8 cellular contexts compared by ENCODE assay signal in genomic region chr2:85355073-85355410, GRCh38. TPM values are rescaled to one million over a fixed set of nuclear protein-coding genes. Genes with fewer than 3 reads are reported as not detected.
DNase-seq lines count a peak whose midpoint lies in the region; ATAC-seq, FAIRE-seq and TF ChIP-seq lines count a peak whose summit lies in the region.

No MANE protein-coding gene starts in this region.

- H3K27me3 ChIP-seq in adrenal gland (no peaks in the 10 kb centered on the region), liver (ENCODE audit: control insufficient read depth in 4 of 4, insufficient read depth in 4 of 4, low read length in 3 of 4) (no peaks in the 10 kb centered on the region), upper lobe of right lung (no peaks in the 10 kb centered on the region)

- H3K27ac ChIP-seq in adrenal gland = peak overlapping the region; percentile 65 to 93 (median 77)
- H3K27ac ChIP-seq in liver (ENCODE audit: low read depth in 1 of 2, low read length in 2 of 2) = peak overlapping the region; percentile 73 to 85
- H3K27ac ChIP-seq in upper lobe of right lung = peak overlapping the region; percentile 94

- WGBS in adrenal gland, 4 donors = 7 to 14% (median 10%) methylated on average over 6 to 10 of the region's 10 CpGs
- 8% methylated on average over 10 of the region's 10 CpGs for WGBS in liver

- H3K4me1 ChIP-seq in adrenal gland (replicated peaks in 1 of 2) (peaks cover 24 to 53% of the 10 kb centered on the region in 2 donors), liver (ENCODE audit: control insufficient read depth in 4 of 4, insufficient read depth in 4 of 4, low read length in 3 of 4) (peaks cover 6 to 24% (median 16%) of the 10 kb centered on the region in 4 donors), upper lobe of right lung (peaks cover 26% of the 10 kb centered on the region)

- H3K36me3 ChIP-seq in adrenal gland (replicated peaks in 1 of 2) = peaks cover 0 to 32% of the 10 kb centered on the region in 2 donors
- peaks cover 3 to 23% (median 16%) of the 10 kb centered on the region in 4 donors for H3K36me3 ChIP-seq in liver (ENCODE audit: control insufficient read depth in 4 of 4, insufficient read depth in 3 of 4, low read depth in 1 of 4, low read length in 3 of 4)
- peaks cover 39% of the 10 kb centered on the region for H3K36me3 ChIP-seq in upper lobe of right lung

- no peak for DNase-seq in adrenal gland
- no peak for DNase-seq in upper lobe of right lung
- no peak for DNase-seq in GM13976 (ENCODE audit: low spot score)
- DNase-seq in D721Med (ENCODE audit: insufficient read length, low spot score) = no peak
- DNase-seq in NCI-H187 (lab: John Stamatoyannopoulos, UW) = no peak

- no peak for TF ChIP-seq POLR2A in adrenal gland (IDR thresholded peaks at IDR 0.05)

- H3K9ac ChIP-seq in liver (ENCODE audit: low read depth in 1 of 2, low read length in 2 of 2) = peak overlapping the region; percentile 70 to 92

- no peaks in the 10 kb centered on the region for H3K9me3 ChIP-seq in adrenal gland (replicated peaks in 1 of 3)
- no peaks in the 10 kb centered on the region for H3K9me3 ChIP-seq in liver (ENCODE audit: control insufficient read depth in 4 of 4, low read length in 3 of 4)
- no peaks in the 10 kb centered on the region for H3K9me3 ChIP-seq in upper lobe of right lung

- TF ChIP-seq RAD21 in liver (IDR thresholded peaks at IDR 0.05) = no peak

- peak; percentile 6 for ATAC-seq in GM18861 (IDR thresholded peaks at IDR 0.05; ENCODE audit: unreplicated experiment)
- ATAC-seq in HG03066 (IDR thresholded peaks at IDR 0.05; ENCODE audit: low read depth, unreplicated experiment) = peak; percentile 4
- no peak for ATAC-seq in upper lobe of right lung

- H3K4me3 ChIP-seq in adrenal gland (peak overlapping the region; percentile 81 to 99 (median 92)), liver (ENCODE audit: low read depth in 1 of 3, low read length in 3 of 3) (peak overlapping the region; percentile 64 to 82 (median 81)), upper lobe of right lung (peak overlapping the region; percentile 87)

- no peak for FAIRE-seq in D721Med (lab: Jason Lieb, UNC)

- TF ChIP-seq CTCF in adrenal gland (IDR thresholded peaks at IDR 0.05) (no peak), liver (IDR thresholded peaks at IDR 0.05; ENCODE audit: low read depth, low read length, missing input control) (no peak), upper lobe of right lung (IDR thresholded peaks at IDR 0.05) (no peak), GM13976 (IDR thresholded peaks at IDR 0.05; ENCODE audit: borderline replicate concordance, control extremely low read depth, extremely low read depth, insufficient read depth, missing control alignments) (no peak), D721Med (IDR thresholded peaks at IDR 0.05; ENCODE audit: insufficient read depth, missing control alignments) (no peak)

- intact Hi-C loops in adrenal gland (cut with DNase I) (no loop called here), upper lobe of right lung (cut with DNase I) (no loop called here)

- in situ Hi-C loops in GM13976 (cut with MboI; ENCODE audit: low sequenced_read_pairs, unreplicated experiment) = no loop called here

TF ChIP-seq in liver, 16 proteins besides CTCF, POLR2A, EP300 and RAD21:
- TF ChIP-seq ATF3 (IDR thresholded peaks at IDR 0.05) = no peak
- TF ChIP-seq ZBTB33 (IDR thresholded peaks at IDR 0.05) = no peak
- no peak for TF ChIP-seq JUND (IDR thresholded peaks at IDR 0.05)
- no peak for TF ChIP-seq EGR1 (IDR thresholded peaks at IDR 0.05; ENCODE audit: low read depth in 2 of 2)
- no peak for TF ChIP-seq SP1 (IDR thresholded peaks at IDR 0.05)
- TF ChIP-seq FOXA1 (IDR thresholded peaks at IDR 0.05) = no peak
- TF ChIP-seq GABPA (IDR thresholded peaks at IDR 0.05 in 1 of 2, conservative IDR thresholded peaks at IDR 0.05 in 1 of 2) = no peak
- TF ChIP-seq TAF1 (conservative IDR thresholded peaks at IDR 0.05) = no peak
- TF ChIP-seq RXRA (IDR thresholded peaks at IDR 0.05) = no peak
- TF ChIP-seq REST (IDR thresholded peaks at IDR 0.05) = no peak
- no peak for TF ChIP-seq HNF4G (IDR thresholded peaks at IDR 0.05)
- TF ChIP-seq HNF4A (conservative IDR thresholded peaks at IDR 0.05) = no peak
- no peak for TF ChIP-seq FOXA2 (IDR thresholded peaks at IDR 0.05)
- TF ChIP-seq YY1 (IDR thresholded peaks at IDR 0.05) = no peak
- no peak for TF ChIP-seq MAX (IDR thresholded peaks at IDR 0.05)
- TF ChIP-seq NR2F2 (IDR thresholded peaks at IDR 0.05) = no peak

RNA-seq across cellular contexts. Expression of gene ELMOD3, which starts 0.5 kb away (rescaled TPM):
- 10 to 100 TPM; 12.3 to 37.0 (median 25.3) TPM for total RNA-seq in adrenal gland
- polyA plus RNA-seq in adrenal gland = 10 to 100 TPM; 18.9 to 69.0 (median 63.1) TPM
- 10 to 100 TPM in 1 of 2 donors, 1 to 10 TPM in 1; 5.5 to 15.8 TPM for total RNA-seq in liver
- 1 to 10 TPM; 6.3 to 9.7 TPM for polyA plus RNA-seq in liver
- 22.0 TPM for total RNA-seq in upper lobe of right lung

RNA-seq across cellular contexts. Expression of gene RETSAT, which starts 0.7 kb away (rescaled TPM):
- 100 to 1,000 TPM in 7 of 8 donors, 10 to 100 TPM in 1; 93.8 to 178 (median 131) TPM for total RNA-seq in adrenal gland
- polyA plus RNA-seq in adrenal gland = 100 to 1,000 TPM in 1 of 3 donors, 10 to 100 TPM in 2; 26.1 to 209 (median 60.7) TPM
- total RNA-seq in liver = 100 to 1,000 TPM in 1 of 2 donors, 10 to 100 TPM in 1; 58.5 to 101 TPM
- 10 to 100 TPM; 22.8 to 82.9 TPM for polyA plus RNA-seq in liver
- 58.1 TPM for total RNA-seq in upper lobe of right lung

RNA-seq across cellular contexts. Expression of gene TGOLN2, which starts 27.3 kb away (rescaled TPM):
- total RNA-seq in adrenal gland (100 to 1,000 TPM; 130 to 186 (median 145) TPM), liver (100 to 1,000 TPM in 1 of 2 donors, 10 to 100 TPM in 1; 68.8 to 114 TPM), upper lobe of right lung (156 TPM)
- polyA plus RNA-seq in adrenal gland (10 to 100 TPM; 14.8 to 94.4 (median 25.0) TPM), liver (10 to 100 TPM; 56.7 to 66.3 TPM)

RNA-seq across cellular contexts. Expression of gene CAPG, which starts 55.1 kb away (rescaled TPM):
- 100 to 1,000 TPM in 1 of 8 donors, 10 to 100 TPM in 7; 17.5 to 104 (median 41.4) TPM for total RNA-seq in adrenal gland
- polyA plus RNA-seq in adrenal gland = 100 to 1,000 TPM in 1 of 3 donors, 10 to 100 TPM in 2; 13.8 to 192 (median 71.2) TPM
- 10 to 100 TPM in 1 of 2 donors, 1 to 10 TPM in 1; 4.1 to 19.3 TPM for total RNA-seq in liver
- polyA plus RNA-seq in liver = 1 to 10 TPM; 2.7 to 6.3 TPM
- total RNA-seq in upper lobe of right lung = 419 TPM
